ENCODE assay signal across 8 cellular contexts in genomic region chr3:159804726-159805410, GRCh38. TPM values are rescaled to one million over a fixed set of nuclear protein-coding genes. Genes with fewer than 3 reads are reported as not detected.
DNase-seq lines count a peak whose midpoint lies in the region; ATAC-seq and TF ChIP-seq lines count a peak whose summit lies in the region.

No MANE protein-coding gene starts in this region.

- no peak overlapping the region for H3K4me3 Mint-ChIP-seq in activated naive CD8-positive, alpha-beta T cell treated with anti-CD3 and anti-CD28 coated beads, Interleukin-2, amount 10 ng/mL, durations not matched to agents 7 days and 5 days
- no peak overlapping the region for H3K4me3 Mint-ChIP-seq in CD4-positive, alpha-beta T cell

- CTCF ChIA-PET in CD4-positive, alpha-beta T cell (lab: Charles Lee): no interaction called here

- no peaks in the 10 kb centered on the region for H3K9me3 ChIP-seq in heart right ventricle
- no peaks in the 10 kb centered on the region for H3K9me3 ChIP-seq in CD4-positive, alpha-beta T cell (ENCODE audit: control insufficient read depth, low read length)

- H3K36me3 ChIP-seq in heart right ventricle (no peaks in the 10 kb centered on the region), rectal smooth muscle tissue (ENCODE audit: control insufficient read depth, insufficient read depth, low read length) (no peaks in the 10 kb centered on the region)

- H3K27me3 ChIP-seq in heart right ventricle (no peaks in the 10 kb centered on the region), rectal smooth muscle tissue (ENCODE audit: control insufficient read depth, insufficient read depth, low read length) (no peaks in the 10 kb centered on the region)
- H3K27me3 ChIP-seq in CD4-positive, alpha-beta T cell (ENCODE audit: control insufficient read depth, insufficient read depth, low read length): no peaks in the 10 kb centered on the region

- H3K4me3 ChIP-seq in heart right ventricle: peak overlapping the region in 1 of 10 donors; percentile 4
- H3K4me3 ChIP-seq in rectal smooth muscle tissue (ENCODE audit: low read length): no peak overlapping the region

- peaks cover 8 to 79% (median 57%) of the 10 kb centered on the region in 9 donors for H3K4me1 ChIP-seq in heart right ventricle
- H3K4me1 ChIP-seq in rectal smooth muscle tissue (ENCODE audit: control insufficient read depth, insufficient read depth, low read length): peaks cover 29% of the 10 kb centered on the region

- H3K9me3 Mint-ChIP-seq in activated naive CD8-positive, alpha-beta T cell treated with anti-CD3 and anti-CD28 coated beads, Interleukin-2, amount 10 ng/mL, durations not matched to agents 7 days and 5 days: no peaks in the 10 kb centered on the region
- H3K9me3 Mint-ChIP-seq in CD4-positive, alpha-beta T cell: no peaks in the 10 kb centered on the region

- intact Hi-C loops in heart right ventricle (cut with DNase I): loop anchor here (1.0 to 10.0 kb wide), 14 partner anchors 38 to 543 kb away; no protein-coding TSS in a partner anchor
- intact Hi-C loops in CD4-positive, alpha-beta T cell (cut with DNase I, micrococcal nuclease): no loop called here

- H3K27me3 Mint-ChIP-seq in activated naive CD8-positive, alpha-beta T cell treated with anti-CD3 and anti-CD28 coated beads, Interleukin-2, amount 10 ng/mL, durations not matched to agents 7 days and 5 days: peaks cover 18% of the 10 kb centered on the region
- no peaks in the 10 kb centered on the region for H3K27me3 Mint-ChIP-seq in CD4-positive, alpha-beta T cell

- ATAC-seq in GM19467 (IDR thresholded peaks at IDR 0.05; ENCODE audit: unreplicated experiment) (peak; percentile 95), HG03442 (IDR thresholded peaks at IDR 0.05; ENCODE audit: unreplicated experiment) (peak; percentile 98), heart right ventricle (peak; percentile 88 to 94 (median 92))
- peak; percentile 50 for ATAC-seq in activated naive CD8-positive, alpha-beta T cell treated with anti-CD3 and anti-CD28 coated beads, Interleukin-2, amount 10 ng/mL, durations not matched to agents 7 days and 5 days (ENCODE audit: low read depth)
- no peak for ATAC-seq in CD4-positive, alpha-beta T cell (ENCODE audit: poor library complexity)

- peak; percentile 80 for DNase-seq in ELF-1 (ENCODE audit: low read depth, low spot score)
- peak; percentile 59 for DNase-seq in NCI-H446 treated with DMSO at 0.1 percent for 48 hours (lab: John Stamatoyannopoulos, UW)
- DNase-seq in activated naive CD8-positive, alpha-beta T cell treated with anti-CD3 and anti-CD28 coated beads, Interleukin-2, amount 10 ng/mL, durations not matched to agents 7 days and 5 days: no peak
- DNase-seq in heart right ventricle: peak in 1 of 2 donors; percentile 82
- no peak for DNase-seq in CD4-positive, alpha-beta T cell

- POLR2A ChIA-PET in activated naive CD8-positive, alpha-beta T cell treated with anti-CD3 and anti-CD28 coated beads, Interleukin-2, amount 10 ng/mL, durations not matched to agents 7 days and 5 days (lab: Charles Lee): no interaction called here
- POLR2A ChIA-PET in CD4-positive, alpha-beta T cell (lab: Charles Lee): no interaction called here

- no peak overlapping the region for H3K27ac Mint-ChIP-seq in activated naive CD8-positive, alpha-beta T cell treated with anti-CD3 and anti-CD28 coated beads, Interleukin-2, amount 10 ng/mL, durations not matched to agents 7 days and 5 days
- H3K27ac Mint-ChIP-seq in CD4-positive, alpha-beta T cell: no peak overlapping the region

- WGBS in heart right ventricle, 2 donors: 37 to 42% methylated on average over 5 of the region's 5 CpGs

- peak; percentile 80 to 94 (median 86) for TF ChIP-seq CTCF in heart right ventricle (IDR thresholded peaks at IDR 0.05)
- no peak for TF ChIP-seq CTCF in CD4-positive, alpha-beta T cell (IDR thresholded peaks at IDR 0.05)

- H3K27ac ChIP-seq in heart right ventricle (peak overlapping the region in 8 of 10 donors; percentile 42 to 74 (median 64)), rectal smooth muscle tissue (ENCODE audit: low read depth, low read length) (peak overlapping the region; percentile 66)
- H3K27ac ChIP-seq in CD4-positive, alpha-beta T cell (ENCODE audit: low read depth, low read length): no peak overlapping the region

- H3K4me1 Mint-ChIP-seq in activated naive CD8-positive, alpha-beta T cell treated with anti-CD3 and anti-CD28 coated beads, Interleukin-2, amount 10 ng/mL, durations not matched to agents 7 days and 5 days: no peaks in the 10 kb centered on the region
- no peaks in the 10 kb centered on the region for H3K4me1 Mint-ChIP-seq in CD4-positive, alpha-beta T cell (ENCODE audit: low read depth)

- no peaks in the 10 kb centered on the region for H3K36me3 Mint-ChIP-seq in activated naive CD8-positive, alpha-beta T cell treated with anti-CD3 and anti-CD28 coated beads, Interleukin-2, amount 10 ng/mL, durations not matched to agents 7 days and 5 days
- H3K36me3 Mint-ChIP-seq in CD4-positive, alpha-beta T cell (ENCODE audit: low read depth): no peaks in the 10 kb centered on the region

- no peak overlapping the region for H3K9ac ChIP-seq in rectal smooth muscle tissue (ENCODE audit: low read length)

RNA-seq across cellular contexts. Expression of gene SCHIP1, which starts 34.8 kb away (rescaled TPM):
- total RNA-seq in activated naive CD8-positive, alpha-beta T cell treated with anti-CD3 and anti-CD28 coated beads, Interleukin-2, amount 10 ng/mL, durations not matched to agents 7 days and 5 days: not detected
- total RNA-seq in heart right ventricle: 10 to 100 TPM; 35.4 to 66.2 (median 57.9) TPM
- 10 to 100 TPM; 14.8 to 62.5 TPM for polyA plus RNA-seq in heart right ventricle
- not detected for total RNA-seq in CD4-positive, alpha-beta T cell

Comparison
In these comparisons a context has a peak if more than half of its experiments do, and no peak if none do; other contexts are left out.
1. DNase-seq: peak in ELF-1 (single experiment) and NCI-H446 treated with DMSO at 0.1 percent for 48 hours (single experiment); none in activated naive CD8-positive, alpha-beta T cell treated with anti-CD3 and anti-CD28 coated beads, Interleukin-2, amount 10 ng/mL, durations not matched to agents 7 days and 5 days (single experiment) and CD4-positive, alpha-beta T cell (0 of 10).
2. RNA of gene SCHIP1, which starts 34.8 kb away (total RNA-seq): 35.4 to 66.2 TPM in heart right ventricle; not detected in CD4-positive, alpha-beta T cell and not detected in activated naive CD8-positive, alpha-beta T cell treated with anti-CD3 and anti-CD28 coated beads, Interleukin-2, amount 10 ng/mL, durations not matched to agents 7 days and 5 days; every median in the first group is over 10 times any median in the second.
3. intact Hi-C loops: an anchor here in heart right ventricle (1.0 to 10.0 kb wide); none called in CD4-positive, alpha-beta T cell.